Comparison of ENCODE assay signal across 1 cellular context in the genomic region with DNA sequence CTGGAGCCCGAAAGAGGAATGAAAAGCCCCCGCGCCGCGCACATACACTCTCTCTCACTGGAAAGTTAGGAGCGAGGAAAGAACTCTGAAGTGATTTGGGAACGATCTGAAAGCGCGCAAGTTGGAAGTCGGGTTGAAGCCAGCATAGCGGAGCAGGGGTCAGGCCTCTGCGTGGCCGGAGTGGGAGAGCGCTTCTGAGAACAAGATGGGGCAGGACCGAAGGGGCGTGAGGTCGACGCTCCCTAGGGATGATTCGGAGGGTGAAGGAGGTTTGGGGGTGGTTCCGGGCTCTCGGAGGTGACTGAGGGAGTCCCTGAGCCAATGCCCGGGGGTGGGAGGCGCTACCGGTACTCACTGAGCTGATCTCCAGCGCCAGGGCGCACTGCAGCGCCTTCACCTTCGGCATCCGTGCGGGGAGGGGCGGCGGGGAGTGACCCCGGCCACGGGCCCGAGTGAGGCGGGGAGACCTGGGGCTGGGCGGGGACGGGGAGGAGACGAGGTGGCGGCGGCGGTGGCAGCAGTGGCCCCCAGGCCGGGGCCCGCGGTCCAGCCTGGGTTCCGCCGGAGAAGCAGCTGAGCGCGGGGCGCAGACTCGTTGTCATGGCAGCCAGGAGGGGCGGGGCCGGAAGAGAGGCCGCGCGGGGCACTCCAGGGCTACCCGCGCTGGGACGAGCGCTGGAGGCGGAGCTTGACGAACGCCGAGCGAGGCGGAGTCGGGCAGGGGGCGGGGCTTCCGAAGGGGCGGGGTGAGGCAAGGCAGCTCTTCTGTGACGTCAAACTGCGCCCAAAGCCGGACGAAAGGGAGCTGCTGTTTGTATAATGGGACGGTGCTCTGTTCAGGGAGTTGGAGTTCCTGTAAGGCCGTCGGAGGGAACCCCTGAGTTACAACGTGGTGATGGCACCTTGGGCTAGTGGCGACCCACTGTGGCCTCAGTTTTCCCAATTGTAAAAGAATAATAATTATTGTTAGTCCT.
TF ChIP-seq lines count a peak whose summit lies in the region.

TSS of gene SPATA6 (minus strand) at position 602 of the 974 bp plus-strand sequence. CDS start at position 406, 196 bp downstream.

TF ChIP-seq in GM23338, 12 proteins besides CTCF, POLR2A, EP300 and RAD21 (continued from another document):
- TF ChIP-seq REST (IDR thresholded peaks at IDR 0.05; ENCODE audit: unreplicated experiment), result no peak
- TF ChIP-seq ETS1 (IDR thresholded peaks at IDR 0.05), result peak; percentile 44; the same call in 1 of the 2 replicates
- TF ChIP-seq STAT1 (IDR thresholded peaks at IDR 0.05; ENCODE audit: unreplicated experiment), result no peak
- no peak for TF ChIP-seq EZH2phosphoT487 (IDR thresholded peaks at IDR 0.05; ENCODE audit: unreplicated experiment)
- no peak for TF ChIP-seq EZH2 (IDR thresholded peaks at IDR 0.05; ENCODE audit: low read depth, unreplicated experiment)
